In the genomic region with DNA sequence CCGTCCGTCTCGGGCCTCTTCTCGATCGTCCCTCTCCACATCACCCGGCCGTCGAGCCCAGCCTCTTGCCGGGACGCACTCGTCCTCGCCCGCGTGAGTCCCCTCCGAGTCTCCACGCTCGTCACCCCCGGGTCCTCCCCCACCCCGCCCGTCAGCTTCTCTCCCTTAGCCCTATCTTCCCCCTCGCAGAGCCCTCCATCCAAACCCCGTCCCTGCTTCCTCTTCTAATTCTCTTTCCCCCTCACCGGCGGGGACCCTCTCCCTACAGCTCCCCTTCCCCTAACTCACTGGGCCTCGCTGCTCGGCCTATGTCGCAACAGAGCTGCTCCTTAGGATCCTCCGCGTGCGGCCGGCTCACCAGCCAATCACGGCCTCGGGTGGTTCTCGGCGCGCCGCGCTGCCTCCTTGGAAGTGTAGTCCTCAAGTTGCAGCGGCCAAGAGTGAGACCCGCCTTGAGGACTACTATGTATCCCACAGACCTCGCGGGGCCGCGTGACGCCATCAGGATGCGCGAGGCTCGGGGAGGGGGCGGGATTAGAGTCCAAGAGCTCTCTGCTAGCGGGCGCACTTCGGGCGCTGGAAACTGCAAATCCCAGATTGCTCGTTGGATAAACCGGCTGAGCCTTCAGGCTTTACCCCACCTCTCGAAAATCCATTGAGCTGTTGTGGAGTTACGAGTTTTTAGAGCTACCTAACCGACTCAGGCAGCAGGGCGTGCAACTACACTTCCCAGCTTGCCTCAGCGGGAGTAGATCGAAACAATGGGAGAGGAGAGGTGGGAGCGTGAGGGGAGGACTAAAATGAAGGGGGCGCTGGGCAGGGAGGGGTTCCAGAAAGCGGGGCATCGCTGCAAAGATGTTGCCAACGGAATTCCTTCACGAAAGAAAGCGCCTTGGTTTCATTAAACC, we compare ENCODE assay signal across 8 cellular contexts. TPM values are rescaled to one million over a fixed set of nuclear protein-coding genes. Genes with fewer than 3 reads are reported as not detected.
DNase-seq lines count a peak whose midpoint lies in the region; ATAC-seq, FAIRE-seq and TF ChIP-seq lines count a peak whose summit lies in the region.

Gene ABCF2, minus strand, starts transcription at position 331 of the 908 bp plus-strand sequence. CDS start 747 bp downstream, outside the sequence.

- H3K36me3 ChIP-seq in adrenal gland (replicated peaks in 1 of 2) (peaks cover 0 to 30% of the 10 kb centered on the region in 2 donors), heart left ventricle (peaks cover 0 to 35% (median 29%) of the 10 kb centered on the region in 9 donors), upper lobe of left lung (peaks cover 12 to 29% (median 27%) of the 10 kb centered on the region in 4 donors)

- TF ChIP-seq POLR2A in GM12892 (IDR thresholded peaks at IDR 0.05; ENCODE audit: low read depth, low read length) (peak; percentile 83), adrenal gland (IDR thresholded peaks at IDR 0.05) (peak in 1 of 2 donors; percentile 91), heart left ventricle (IDR thresholded peaks at IDR 0.05) (no peak), upper lobe of left lung (IDR thresholded peaks at IDR 0.05) (peak in 2 of 4 donors; percentile 39 to 64)

- ATAC-seq in HG02852 (IDR thresholded peaks at IDR 0.05; ENCODE audit: unreplicated experiment) (peak; percentile 98), heart left ventricle (peak; percentile 99 to 100 (median 99)), upper lobe of left lung (ENCODE audit: low FRiP score in 2 of 2) (peak; percentile 99 to 100)

- H3K4me3 ChIP-seq in adrenal gland, result peak within 1 kb of the TSS; percentile 43 to 76 (median 68)
- peak within 1 kb of the TSS; percentile 76 to 99 (median 89) for H3K4me3 ChIP-seq in heart left ventricle
- H3K4me3 ChIP-seq in upper lobe of left lung, result peak within 1 kb of the TSS; percentile 58 to 97 (median 92)

- intact Hi-C loops in adrenal gland (cut with DNase I), result no loop called here
- intact Hi-C loops in heart left ventricle (cut with DNase I), result loop anchor here in 1 of 10 donors (10.0 kb wide), 1 partner anchor 172 kb away; the partner anchor contains the start of genes CDK5 and SLC4A2
- intact Hi-C loops in posterior cingulate gyrus (cut with DNase I), result no loop called here

- WGBS in adrenal gland, 4 donors, result 0 to 1% (median 0%) methylated on average over 52 to 68 of the region's 68 CpGs
- 0 to 1% (median 1%) methylated on average over 54 to 68 of the region's 68 CpGs for WGBS in heart left ventricle, 4 donors
- 0 to 1% methylated on average over 45 to 47 of the region's 68 CpGs for WGBS in upper lobe of left lung, 2 donors

- peak in 1 of 4 donors; percentile 22 for TF ChIP-seq EP300 in upper lobe of left lung (IDR thresholded peaks at IDR 0.05)

- H3K27ac ChIP-seq in adrenal gland, result peak within 1 kb of the TSS in 4 of 5 donors; percentile 70 to 90 (median 86)
- peak within 1 kb of the TSS in 11 of 12 donors; percentile 69 to 87 (median 81) for H3K27ac ChIP-seq in heart left ventricle
- H3K27ac ChIP-seq in upper lobe of left lung, result peak within 1 kb of the TSS; percentile 66 to 86 (median 78)

- H3K9me3 ChIP-seq in adrenal gland (replicated peaks in 1 of 3), result no peaks in the 10 kb centered on the region
- H3K9me3 ChIP-seq in heart left ventricle, result no peaks in the 10 kb centered on the region
- no peaks in the 10 kb centered on the region for H3K9me3 ChIP-seq in upper lobe of left lung

- TF ChIP-seq CTCF in adrenal gland (IDR thresholded peaks at IDR 0.05) (peak in 1 of 6 experiments; percentile 15), heart left ventricle (IDR thresholded peaks at IDR 0.05) (peak in 1 of 12 donors; percentile 10), upper lobe of left lung (IDR thresholded peaks at IDR 0.05) (peak in 1 of 6 experiments; percentile 12)

- FAIRE-seq in GM12892 (lab: Jason Lieb, UNC), result peak; percentile 91

- no peaks in the 10 kb centered on the region for H3K27me3 ChIP-seq in adrenal gland
- no peaks in the 10 kb centered on the region for H3K27me3 ChIP-seq in heart left ventricle
- H3K27me3 ChIP-seq in upper lobe of left lung, result no peaks in the 10 kb centered on the region

- peak; percentile 99 for DNase-seq in GM12892 (ENCODE audit: insufficient read length)
- peak; percentile 97 for DNase-seq in NCI-H146 (lab: John Stamatoyannopoulos, UW)
- DNase-seq in T-helper 1 cell, result peak; percentile 89 to 98 (median 94)
- DNase-seq in adrenal gland, result peak; percentile 99 to 100 (median 99)
- DNase-seq in heart left ventricle, result peak; percentile 98 to 99 (median 99)
- DNase-seq in posterior cingulate gyrus, result peak; percentile 99 to 100 (median 100)
- peak; percentile 100 for DNase-seq in upper lobe of left lung

- peaks cover 22 to 40% of the 10 kb centered on the region in 2 donors for H3K4me1 ChIP-seq in adrenal gland (replicated peaks in 1 of 2)
- H3K4me1 ChIP-seq in heart left ventricle, result peaks cover 3 to 39% (median 27%) of the 10 kb centered on the region in 12 donors
- H3K4me1 ChIP-seq in upper lobe of left lung, result peaks cover 16 to 34% (median 23%) of the 10 kb centered on the region in 4 donors

RNA-seq across cellular contexts. Expression of gene ABCF2, which starts in this region (rescaled TPM):
- polyA plus RNA-seq in GM12892 (2012; ENCODE audit: missing spikeins), result 27.1 TPM
- total RNA-seq in adrenal gland (100 to 1,000 TPM in 1 of 8 donors, 10 to 100 TPM in 7; 20.8 to 110 (median 31.0) TPM), heart left ventricle (10 to 100 TPM; 23.7 to 48.8 (median 33.0) TPM), upper lobe of left lung (10 to 100 TPM; 19.8 to 48.2 (median 28.6) TPM)
- polyA plus RNA-seq in adrenal gland (10 to 100 TPM; 15.6 to 36.9 (median 16.1) TPM), heart left ventricle (10 to 100 TPM; 15.9 to 58.4 TPM)

Comparison
In these comparisons a context has a peak if more than half of its experiments do, and no peak if none do; other contexts are left out.
1. Peak in every context shown above with its lines: DNase-seq, ATAC-seq, H3K4me3 ChIP-seq and H3K27ac ChIP-seq.